Comparison of ENCODE assay signal across 16 cellular contexts in the genomic region with DNA sequence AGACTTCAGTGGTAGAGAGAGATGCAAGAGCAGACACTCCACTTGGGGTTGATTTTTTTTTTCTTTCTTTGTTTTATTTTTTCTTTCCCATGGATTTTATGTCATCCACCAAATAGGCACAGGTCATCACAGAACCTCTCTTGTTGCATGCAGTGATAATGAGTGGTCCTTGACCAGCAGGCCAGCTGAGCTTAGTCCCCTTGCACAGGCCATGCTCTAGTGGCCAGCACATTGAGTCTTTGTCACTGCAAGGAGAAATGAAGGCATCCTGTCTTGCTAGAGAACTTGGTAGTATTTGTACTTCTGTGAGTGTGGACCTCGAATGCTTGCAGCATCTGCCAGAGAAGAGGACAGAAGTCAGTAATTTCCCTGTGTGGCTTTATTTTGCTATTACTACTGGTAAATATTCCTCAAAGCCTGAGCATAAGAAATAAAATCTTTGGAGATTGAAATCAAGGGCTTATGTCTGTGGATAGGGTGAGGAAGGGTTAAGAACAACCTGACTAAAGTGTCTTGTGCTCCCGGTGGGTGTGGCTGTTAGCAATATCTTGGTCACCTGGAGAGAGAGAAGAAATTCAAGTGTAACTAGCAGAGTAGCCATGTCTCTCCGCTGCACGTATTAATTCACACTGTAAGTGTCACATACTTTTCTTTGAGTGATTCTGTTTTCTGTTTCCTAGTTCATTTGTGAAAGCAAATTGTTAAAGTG. TPM values are rescaled to one million over a fixed set of nuclear protein-coding genes. Genes with fewer than 3 reads are reported as not detected.
DNase-seq lines count a peak whose midpoint lies in the region; ATAC-seq and TF ChIP-seq lines count a peak whose summit lies in the region.
"Had no signal": no experiment of that assay in that cellular context is flagged by ENCODE, and none has a peak within 500 bp of the region (broad histone marks: within the 10 kb centered on the region; RNA-seq: fewer than 3 reads in every experiment).

No MANE protein-coding gene starts in this region.

- TF ChIP-seq CTCF in epithelial cell of esophagus (IDR thresholded peaks at IDR 0.05; ENCODE audit: insufficient read depth, low read depth, low read length, missing control alignments) (no peak), coronary artery (IDR thresholded peaks at IDR 0.05) (no peak)

- CTCF ChIA-PET in activated CD8-positive, alpha-beta memory T cell treated with anti-CD3 and anti-CD28 coated beads, Interleukin-2, amount 10 ng/mL, durations not matched to agents 7 days and 5 days (lab: Charles Lee), result interaction anchor here (2.7 to 2.9 kb wide), 2 partner anchors 14 to 20 kb away, joined by 12 to 13 read pairs; no protein-coding TSS in a partner anchor

- H3K9me3 Mint-ChIP-seq in activated CD8-positive, alpha-beta memory T cell treated with anti-CD3 and anti-CD28 coated beads, Interleukin-2, amount 10 ng/mL, durations not matched to agents 7 days and 5 days (ENCODE audit: low read depth), result no peaks in the 10 kb centered on the region
- H3K9me3 Mint-ChIP-seq in stimulated activated memory B cell treated with anti-CD40 and anti-IgM and Interleukin-4, amounts not matched to agents 10 μg/mL and 1 μg/mL and 100 μg/mL, for 72 hours, result no peaks in the 10 kb centered on the region

- no peak overlapping the region for H3K27ac ChIP-seq in coronary artery
- H3K27ac ChIP-seq: A549 had no signal

- H3K27ac Mint-ChIP-seq in activated CD8-positive, alpha-beta memory T cell treated with anti-CD3 and anti-CD28 coated beads, Interleukin-2, amount 10 ng/mL, durations not matched to agents 7 days and 5 days, result peak overlapping the region; percentile 52
- H3K27ac Mint-ChIP-seq in T-helper 17 cell, result peak overlapping the region; percentile 100
- H3K27ac Mint-ChIP-seq in stimulated activated memory B cell treated with anti-CD40 and anti-IgM and Interleukin-4, amounts not matched to agents 10 μg/mL and 1 μg/mL and 100 μg/mL, for 72 hours, result peak overlapping the region; percentile 100

- ATAC-seq in activated CD8-positive, alpha-beta memory T cell treated with anti-CD3 and anti-CD28 coated beads, Interleukin-2, amount 10 ng/mL, durations not matched to agents 7 days and 5 days, result no peak
- ATAC-seq in T-helper 17 cell, result no peak
- no peak for ATAC-seq in stimulated activated memory B cell treated with anti-CD40 and anti-IgM and Interleukin-4, amounts not matched to agents 10 μg/mL and 1 μg/mL and 100 μg/mL, for 72 hours
- ATAC-seq: A549, HCT116, left ventricle myocardium superior, right cardiac atrium had no signal

- peaks cover 51% of the 10 kb centered on the region for H3K4me1 Mint-ChIP-seq in activated CD8-positive, alpha-beta memory T cell treated with anti-CD3 and anti-CD28 coated beads, Interleukin-2, amount 10 ng/mL, durations not matched to agents 7 days and 5 days
- H3K4me1 Mint-ChIP-seq in T-helper 17 cell, result peaks cover 38% of the 10 kb centered on the region
- H3K4me1 Mint-ChIP-seq in stimulated activated memory B cell treated with anti-CD40 and anti-IgM and Interleukin-4, amounts not matched to agents 10 μg/mL and 1 μg/mL and 100 μg/mL, for 72 hours, result peaks cover 58% of the 10 kb centered on the region

- DNase-seq in activated CD8-positive, alpha-beta memory T cell treated with anti-CD3 and anti-CD28 coated beads, Interleukin-2, amount 10 ng/mL, durations not matched to agents 7 days and 5 days, result no peak
- DNase-seq in activated CD8-positive, alpha-beta memory T cell treated with anti-CD3 and anti-CD28 coated beads, Interleukin-2, amount 50 U/mL, for 4 hours, result no peak
- DNase-seq in T-helper 17 cell (no peak), epithelial cell of esophagus (ENCODE audit: low read depth) (peak; percentile 62), SK-N-DZ (ENCODE audit: low spot score) (no peak), coronary artery (ENCODE audit: low spot score) (no peak)
- DNase-seq in stimulated activated naive CD4-positive, alpha-beta T cell treated with Interleukin-2 at 50 U/mL for 16 hours (lab: John Stamatoyannopoulos, UW), result no peak
- DNase-seq: amniotic stem cell; cortex of kidney; DMS 273 treated with DMSO at 0.1 percent for 48 hours; left ventricle myocardium superior; right cardiac atrium; stimulated activated CD4-positive, alpha-beta T cell treated with anti-CD3 and anti-CD28 coated beads, Interleukin-2, amount 100 ng/mL, for 48 hours had no signal

- H3K36me3 Mint-ChIP-seq in activated CD8-positive, alpha-beta memory T cell treated with anti-CD3 and anti-CD28 coated beads, Interleukin-2, amount 10 ng/mL, durations not matched to agents 7 days and 5 days, result peaks cover 34% of the 10 kb centered on the region
- H3K36me3 Mint-ChIP-seq in T-helper 17 cell (ENCODE audit: low read depth), result peaks cover 2% of the 10 kb centered on the region
- peaks cover 47% of the 10 kb centered on the region for H3K36me3 Mint-ChIP-seq in stimulated activated memory B cell treated with anti-CD40 and anti-IgM and Interleukin-4, amounts not matched to agents 10 μg/mL and 1 μg/mL and 100 μg/mL, for 72 hours

- H3K4me3 ChIP-seq in epithelial cell of esophagus (ENCODE audit: low read length), result no peak overlapping the region
- H3K4me3 ChIP-seq in coronary artery, result no peak overlapping the region
- H3K4me3 ChIP-seq: A549 had no signal

- no peak overlapping the region for H3K4me3 Mint-ChIP-seq in activated CD8-positive, alpha-beta memory T cell treated with anti-CD3 and anti-CD28 coated beads, Interleukin-2, amount 10 ng/mL, durations not matched to agents 7 days and 5 days
- H3K4me3 Mint-ChIP-seq in T-helper 17 cell, result peak overlapping the region; percentile 45
- H3K4me3 Mint-ChIP-seq in stimulated activated memory B cell treated with anti-CD40 and anti-IgM and Interleukin-4, amounts not matched to agents 10 μg/mL and 1 μg/mL and 100 μg/mL, for 72 hours, result no peak overlapping the region

- H3K9me3 ChIP-seq in T-helper 17 cell (ENCODE audit: control insufficient read depth, low read length, poor library complexity, severe bottlenecking), result no peaks in the 10 kb centered on the region
- H3K9me3 ChIP-seq: A549 had no signal

- H3K27me3 Mint-ChIP-seq in activated CD8-positive, alpha-beta memory T cell treated with anti-CD3 and anti-CD28 coated beads, Interleukin-2, amount 10 ng/mL, durations not matched to agents 7 days and 5 days, result no peaks in the 10 kb centered on the region
- no peaks in the 10 kb centered on the region for H3K27me3 Mint-ChIP-seq in T-helper 17 cell
- no peaks in the 10 kb centered on the region for H3K27me3 Mint-ChIP-seq in stimulated activated memory B cell treated with anti-CD40 and anti-IgM and Interleukin-4, amounts not matched to agents 10 μg/mL and 1 μg/mL and 100 μg/mL, for 72 hours

RNA-seq across cellular contexts. Expression of gene NCS1, which starts 45.3 kb away (rescaled TPM):
- 10 to 100 TPM in 1 of 2 experiments, 1 to 10 TPM in 1; 4.0 to 16.9 TPM for total RNA-seq in activated CD8-positive, alpha-beta memory T cell treated with anti-CD3 and anti-CD28 coated beads, Interleukin-2, amount 10 ng/mL, durations not matched to agents 7 days and 5 days
- under 1 TPM; 0.12 to 0.31 TPM for total RNA-seq in T-helper 17 cell
- polyA plus RNA-seq in SK-N-DZ (2014; cell fraction: cytosol; rRNA removed), result 76.0 and 86.7 TPM in 2 replicates
- 48.3 and 54.0 TPM in 2 replicates for polyA plus RNA-seq in SK-N-DZ (2014; cell fraction: nucleus; rRNA removed)
